15 cellular contexts compared by ENCODE assay signal in the genomic region with DNA sequence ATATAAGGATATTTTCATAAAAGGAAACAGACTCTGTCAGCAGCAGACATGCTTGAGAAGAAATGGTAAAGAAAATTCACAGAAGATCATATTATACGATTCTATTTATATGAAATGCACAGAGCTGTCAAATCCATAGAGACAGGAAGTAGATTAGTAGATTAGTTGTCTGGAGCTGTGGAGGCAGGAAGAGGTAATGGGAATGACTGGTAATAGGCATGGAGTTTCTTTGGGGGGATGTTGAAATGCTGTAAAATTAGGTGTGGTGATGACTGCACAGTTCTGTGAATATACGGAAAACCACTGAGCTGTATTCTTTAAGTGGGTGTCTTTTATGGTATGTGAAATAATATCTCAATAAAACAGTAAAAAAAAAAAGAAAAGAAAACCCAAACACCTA. TPM values are rescaled to one million over a fixed set of nuclear protein-coding genes. Genes with fewer than 3 reads are reported as not detected.
DNase-seq lines count a peak whose midpoint lies in the region; ATAC-seq, FAIRE-seq and TF ChIP-seq lines count a peak whose summit lies in the region.
"Had no signal": no experiment of that assay in that cellular context is flagged by ENCODE, and none has a peak within 500 bp of the region (broad histone marks: within the 10 kb centered on the region; RNA-seq: fewer than 3 reads in every experiment).

No MANE protein-coding gene starts in this region.

- H3K27ac ChIP-seq in HEK293 (ENCODE audit: extremely low read depth, low read depth, low read length) = no peak overlapping the region
- H3K27ac ChIP-seq in thyroid gland = no peak overlapping the region
- H3K27ac ChIP-seq in upper lobe of right lung = no peak overlapping the region
- H3K27ac ChIP-seq: C4-2B had no signal

- peak; percentile 49 for DNase-seq in NCI-H226
- DNase-seq in bronchial epithelial cell (ENCODE audit: low read depth) = peak; percentile 17
- DNase-seq in fibroblast of villous mesenchyme (ENCODE audit: low read depth) = peak; percentile 22
- DNase-seq in midbrain (lab: John Stamatoyannopoulos, UW) = no peak
- DNase-seq in thyroid gland = no peak
- DNase-seq in upper lobe of right lung = no peak
- DNase-seq: BE2C; CD4-positive, alpha-beta memory T cell; DMS79; HCEC 1CT had no signal

- no peaks in the 10 kb centered on the region for H3K27me3 ChIP-seq in bronchial epithelial cell (ENCODE audit: control insufficient read depth, insufficient read depth, low read length)
- H3K27me3 ChIP-seq in thyroid gland = no peaks in the 10 kb centered on the region
- H3K27me3 ChIP-seq in upper lobe of right lung = no peaks in the 10 kb centered on the region
- H3K27me3 ChIP-seq: BE2C had no signal

- FAIRE-seq in bronchial epithelial cell (lab: Jason Lieb, UNC) = no peak
- FAIRE-seq: GM12891, HepG2, HTR-8/SVneo had no signal

- POLR2A ChIA-PET in HEK293 (lab: Yijun Ruan, JAX) = no interaction called here

- WGBS in thyroid gland, 2 donors = 92 to 94% methylated on average over 2 of the region's 2 CpGs

- no peak overlapping the region for H3K4me3 ChIP-seq in HEK293 (ENCODE audit: low read depth, low read length)
- no peak overlapping the region for H3K4me3 ChIP-seq in bronchial epithelial cell (ENCODE audit: low read depth, low read length)
- H3K4me3 ChIP-seq in fibroblast of villous mesenchyme (ENCODE audit: low read depth, low read length) = no peak overlapping the region
- H3K4me3 ChIP-seq in thyroid gland (replicated peaks in 1 of 3) = no peak overlapping the region
- no peak overlapping the region for H3K4me3 ChIP-seq in upper lobe of right lung

- TF ChIP-seq POLR2A in thyroid gland (IDR thresholded peaks at IDR 0.05) = no peak

- H3K9me3 ChIP-seq in HEK293 (ENCODE audit: control insufficient read depth, insufficient read depth, low read depth, low read length) = no peaks in the 10 kb centered on the region
- H3K9me3 ChIP-seq in thyroid gland = no peaks in the 10 kb centered on the region
- H3K9me3 ChIP-seq in upper lobe of right lung = no peaks in the 10 kb centered on the region
- H3K9me3 ChIP-seq: BE2C had no signal

- ATAC-seq in upper lobe of right lung = no peak
- ATAC-seq: HepG2 had no signal

- CTCF ChIA-PET in HEK293 (lab: Yijun Ruan, JAX) = interaction anchor here (0.6 to 0.7 kb wide), 2 partner anchors 451 to 1685 kb away, joined by 3 read pairs; no protein-coding TSS in a partner anchor

- TF ChIP-seq CTCF in HEK293 (tag by site-specific recombination; IDR thresholded peaks at IDR 0.05) (no peak), bronchial epithelial cell (IDR thresholded peaks at IDR 0.05; ENCODE audit: insufficient read depth, low read length, severe bottlenecking) (no peak), fibroblast of villous mesenchyme (IDR thresholded peaks at IDR 0.05; ENCODE audit: insufficient read depth, low read depth, low read length) (no peak), thyroid gland (IDR thresholded peaks at IDR 0.05) (no peak), upper lobe of right lung (IDR thresholded peaks at IDR 0.05) (no peak)

- H3K4me1 ChIP-seq in HEK293 (ENCODE audit: control insufficient read depth, insufficient read depth, low read length) = no peaks in the 10 kb centered on the region
- H3K4me1 ChIP-seq in thyroid gland = peaks cover 9 to 10% of the 10 kb centered on the region in 2 donors
- no peaks in the 10 kb centered on the region for H3K4me1 ChIP-seq in upper lobe of right lung
- H3K4me1 ChIP-seq: BE2C had no signal

- H3K36me3 ChIP-seq in HEK293 (ENCODE audit: control insufficient read depth in 2 of 2, insufficient read depth in 1 of 2, low read length in 2 of 2) = peaks cover 6 to 18% of the 10 kb centered on the region in 2 experiments
- peaks cover 1% of the 10 kb centered on the region for H3K36me3 ChIP-seq in bronchial epithelial cell (ENCODE audit: control insufficient read depth, insufficient read depth, low read length)
- H3K36me3 ChIP-seq in thyroid gland = no peaks in the 10 kb centered on the region
- H3K36me3 ChIP-seq in upper lobe of right lung = peaks cover under 1% of the 10 kb centered on the region

- intact Hi-C loops in thyroid gland (cut with DNase I) (no loop called here), upper lobe of right lung (cut with DNase I) (no loop called here)

TF ChIP-seq in HEK293, 187 proteins besides CTCF, POLR2A, EP300 and RAD21:
- 0 out of 2 replicates have a peak, but pooled peaks have one; percentile 73 for TF ChIP-seq ZNF664 (tag by site-specific recombination; IDR thresholded peaks at IDR 0.05)
- TF ChIP-seq RBAK (tag by site-specific recombination; IDR thresholded peaks at IDR 0.05) = no peak
- TF ChIP-seq ZNF677 (tag by site-specific recombination; IDR thresholded peaks at IDR 0.05) = no peak

RNA-seq across cellular contexts. Expression of a gene that starts 35.3 kb away (rescaled TPM):
- total RNA-seq in bronchial epithelial cell = 4.5 and 10.1 TPM in 2 replicates
- 5.2 and 14.8 TPM in 2 replicates for total RNA-seq in fibroblast of villous mesenchyme
- 1 to 10 TPM; 5.5 to 7.7 (median 6.8) TPM for total RNA-seq in thyroid gland
- total RNA-seq in upper lobe of right lung = 4.2 TPM

Comparison
In these comparisons a context has a peak if more than half of its experiments do, and no peak if none do; other contexts are left out.
1. DNase-seq: peak in NCI-H226 (single experiment), bronchial epithelial cell (single experiment) and fibroblast of villous mesenchyme (single experiment); none in midbrain (single experiment), thyroid gland (0 of 2) and upper lobe of right lung (single experiment).